ENCODE assay signal across 21 cellular contexts in genomic region chr19:5907216-5907615, GRCh38. TPM values are rescaled to one million over a fixed set of nuclear protein-coding genes. Genes with fewer than 3 reads are reported as not detected.
DNase-seq lines count a peak whose midpoint lies in the region; TF ChIP-seq lines count a peak whose summit lies in the region.
"Had no signal": no experiment of that assay in that cellular context is flagged by ENCODE, and none has a peak within 500 bp of the region (broad histone marks: within the 10 kb centered on the region; RNA-seq: fewer than 3 reads in every experiment).

No MANE protein-coding gene starts in this region.

- H3K27me3 Mint-ChIP-seq in CD4-positive, alpha-beta memory T cell: no peaks in the 10 kb centered on the region
- H3K27me3 Mint-ChIP-seq in activated naive CD4-positive, alpha-beta T cell treated with anti-CD3 and anti-CD28 coated beads, Interleukin-2, amount 10 ng/mL, durations not matched to agents 7 days and 5 days: no peaks in the 10 kb centered on the region
- H3K27me3 Mint-ChIP-seq in immature natural killer cell (ENCODE audit: low read depth in 3 of 3): peaks cover 10 to 19% (median 13%) of the 10 kb centered on the region in 3 donors
- H3K27me3 Mint-ChIP-seq: stimulated activated memory B cell treated with anti-CD40 and anti-IgM and Interleukin-4, amounts not matched to agents 10 μg/mL and 1 μg/mL and 100 μg/mL, for 72 hours had no signal

- H3K4me1 Mint-ChIP-seq in CD4-positive, alpha-beta memory T cell: peaks cover 10 to 41% (median 25%) of the 10 kb centered on the region in 4 donors
- H3K4me1 Mint-ChIP-seq in activated naive CD4-positive, alpha-beta T cell treated with anti-CD3 and anti-CD28 coated beads, Interleukin-2, amount 10 ng/mL, durations not matched to agents 7 days and 5 days: peaks cover 21% of the 10 kb centered on the region
- peaks cover 26 to 29% of the 10 kb centered on the region in 2 donors for H3K4me1 Mint-ChIP-seq in immature natural killer cell

- DNase-seq in CD4-positive, alpha-beta memory T cell: no peak
- no peak for DNase-seq in activated naive CD4-positive, alpha-beta T cell treated with anti-CD3 and anti-CD28 coated beads, Interleukin-2, amount 10 ng/mL, durations not matched to agents 7 days and 5 days
- DNase-seq in immature natural killer cell (no peak), EL (no peak), adrenal gland (no peak), DMS53 treated with DMSO at 0.1 percent for 48 hours (lab: John Stamatoyannopoulos, UW; ENCODE audit: unreplicated experiment) (no peak)
- no peak for DNase-seq in NK-92 treated with Interleukin-12 subunit alpha and Interleukin-12 subunit beta, amount 100 ng/mL, for 24 hours (lab: John Stamatoyannopoulos, UW)
- DNase-seq: activated CD8-positive, alpha-beta memory T cell treated with anti-CD3 and anti-CD28 coated beads, Interleukin-2, amount 50 U/mL, for 4 hours; H7; NCI-H2081; NCI-H510A treated with DMSO at 0.1 percent for 48 hours; posterior cingulate gyrus; Right ventricle myocardium superior had no signal

- WGBS in adrenal gland, 4 donors: 27 to 83% (median 59%) methylated on average over 1 to 5 of the region's 5 CpGs

- POLR2A ChIA-PET in CD4-positive, alpha-beta memory T cell (lab: Charles Lee; ENCODE audit: partially characterized antibody): no interaction called here

- H3K27me3 ChIP-seq in BLaER1 treated with 17β-estradiol and CSF1 and Interleukin-3, amounts not matched to agents 10 nM and 100 nM: no peaks in the 10 kb centered on the region
- H3K27me3 ChIP-seq in CD4-positive, alpha-beta memory T cell (ENCODE audit: insufficient read depth, low read length): no peaks in the 10 kb centered on the region
- H3K27me3 ChIP-seq in adrenal gland: no peaks in the 10 kb centered on the region
- H3K27me3 ChIP-seq: BLaER1 had no signal

- peak overlapping the region in 4 of 7 donors; percentile 27 to 69 (median 34) for H3K27ac Mint-ChIP-seq in CD4-positive, alpha-beta memory T cell
- peak overlapping the region; percentile 16 for H3K27ac Mint-ChIP-seq in activated naive CD4-positive, alpha-beta T cell treated with anti-CD3 and anti-CD28 coated beads, Interleukin-2, amount 10 ng/mL, durations not matched to agents 7 days and 5 days
- peak overlapping the region in 2 of 6 donors; percentile 42 to 62 for H3K27ac Mint-ChIP-seq in immature natural killer cell

- H3K4me1 ChIP-seq in BLaER1 treated with 17β-estradiol and CSF1 and Interleukin-3, amounts not matched to agents 10 nM and 100 nM: peaks cover 15 to 38% (median 29%) of the 10 kb centered on the region in 10 experiments
- peaks cover 27% of the 10 kb centered on the region for H3K4me1 ChIP-seq in CD4-positive, alpha-beta memory T cell (ENCODE audit: insufficient read depth, low read length)
- peaks cover 16 to 24% of the 10 kb centered on the region in 2 donors for H3K4me1 ChIP-seq in adrenal gland (replicated peaks in 1 of 2)

- intact Hi-C loops in CD4-positive, alpha-beta memory T cell (cut with micrococcal nuclease): loop anchor here (10.0 kb wide), 1 partner anchor 1628 kb away; the partner anchor contains the start of gene PNPLA6
- intact Hi-C loops in adrenal gland (cut with DNase I): no loop called here

- no peak for TF ChIP-seq POLR2A in adrenal gland (IDR thresholded peaks at IDR 0.05)

- H3K27ac ChIP-seq in BLaER1 treated with 17β-estradiol and CSF1 and Interleukin-3, amounts not matched to agents 10 nM and 100 nM: peak overlapping the region in 1 of 11 experiments; percentile 7; a peak in 1 of 22 replicates
- no peak overlapping the region for H3K27ac ChIP-seq in CD4-positive, alpha-beta memory T cell (ENCODE audit: low read depth, low read length)
- no peak overlapping the region for H3K27ac ChIP-seq in adrenal gland
- H3K27ac ChIP-seq: BLaER1, skin epidermis, VCaP had no signal

- H3K9me3 ChIP-seq in BLaER1 treated with 17β-estradiol and CSF1 and Interleukin-3, amounts not matched to agents 10 nM and 100 nM (replicated peaks in 1 of 11): no peaks in the 10 kb centered on the region
- no peaks in the 10 kb centered on the region for H3K9me3 ChIP-seq in CD4-positive, alpha-beta memory T cell (ENCODE audit: control insufficient read depth in 1 of 2, low read length in 2 of 2)
- H3K9me3 ChIP-seq in adrenal gland (replicated peaks in 1 of 3): no peaks in the 10 kb centered on the region
- H3K9me3 ChIP-seq: BLaER1 had no signal

- H3K36me3 Mint-ChIP-seq in CD4-positive, alpha-beta memory T cell: peaks cover 7 to 30% of the 10 kb centered on the region in 2 donors
- H3K36me3 Mint-ChIP-seq in activated naive CD4-positive, alpha-beta T cell treated with anti-CD3 and anti-CD28 coated beads, Interleukin-2, amount 10 ng/mL, durations not matched to agents 7 days and 5 days: peaks cover 10% of the 10 kb centered on the region
- H3K36me3 Mint-ChIP-seq in immature natural killer cell: peaks cover 0 to 3% (median 0%) of the 10 kb centered on the region in 3 donors

- CTCF ChIA-PET in CD4-positive, alpha-beta memory T cell (lab: Charles Lee; ENCODE audit: partially characterized antibody): interaction anchor here (1.4 kb wide), 1 partner anchor 54 kb away, joined by 3 read pairs; no protein-coding TSS in a partner anchor
- CTCF ChIA-PET in activated naive CD4-positive, alpha-beta T cell treated with anti-CD3 and anti-CD28 coated beads, Interleukin-2, amount 10 ng/mL, durations not matched to agents 7 days and 5 days (lab: Charles Lee): interaction anchor here (0.9 kb wide), 1 partner anchor 103 kb away, joined by 5 read pairs; the partner anchor contains the start of gene NRTN

- no peak for TF ChIP-seq CTCF in adrenal gland (IDR thresholded peaks at IDR 0.05)

- no peak overlapping the region for H3K4me3 ChIP-seq in BLaER1 treated with 17β-estradiol and CSF1 and Interleukin-3, amounts not matched to agents 10 nM and 100 nM
- no peak overlapping the region for H3K4me3 ChIP-seq in CD4-positive, alpha-beta memory T cell (ENCODE audit: low read length in 2 of 2)
- H3K4me3 ChIP-seq in adrenal gland: no peak overlapping the region
- H3K4me3 ChIP-seq: BLaER1, K562, skin epidermis had no signal

- peaks cover 5 to 37% (median 19%) of the 10 kb centered on the region in 11 experiments; a peak in 18 of 22 replicates for H3K36me3 ChIP-seq in BLaER1 treated with 17β-estradiol and CSF1 and Interleukin-3, amounts not matched to agents 10 nM and 100 nM
- peaks cover 6% of the 10 kb centered on the region for H3K36me3 ChIP-seq in CD4-positive, alpha-beta memory T cell (ENCODE audit: insufficient read depth, low read length)
- peaks cover 0 to 14% of the 10 kb centered on the region in 2 donors for H3K36me3 ChIP-seq in adrenal gland (replicated peaks in 1 of 2)

- peak overlapping the region in 4 of 8 donors; percentile 26 to 57 (median 46) for H3K4me3 Mint-ChIP-seq in CD4-positive, alpha-beta memory T cell
- H3K4me3 Mint-ChIP-seq in activated naive CD4-positive, alpha-beta T cell treated with anti-CD3 and anti-CD28 coated beads, Interleukin-2, amount 10 ng/mL, durations not matched to agents 7 days and 5 days: peak overlapping the region; percentile 43
- peak overlapping the region; percentile 13 to 57 (median 40) for H3K4me3 Mint-ChIP-seq in immature natural killer cell
- H3K4me3 Mint-ChIP-seq: stimulated activated memory B cell treated with anti-CD40 and anti-IgM and Interleukin-4, amounts not matched to agents 10 μg/mL and 1 μg/mL and 100 μg/mL, for 72 hours had no signal

- H4K20me1 ChIP-seq in BLaER1 treated with 17β-estradiol and CSF1 and Interleukin-3, amounts not matched to agents 10 nM and 100 nM: peaks cover 0 to 18% (median 7%) of the 10 kb centered on the region in 11 experiments; a peak in 16 of 22 replicates

- peak overlapping the region in 6 of 11 experiments; percentile 0 to 42 (median 26); a peak in 8 of 22 replicates for H3K4me2 ChIP-seq in BLaER1 treated with 17β-estradiol and CSF1 and Interleukin-3, amounts not matched to agents 10 nM and 100 nM
- H3K4me2 ChIP-seq: BLaER1 had no signal

- 0 out of 22 replicates have a peak overlapping the region, but pooled peaks of 2 of the 11 experiments have one; percentile 18 to 24 for H3K9ac ChIP-seq in BLaER1 treated with 17β-estradiol and CSF1 and Interleukin-3, amounts not matched to agents 10 nM and 100 nM
- H3K9ac ChIP-seq: BLaER1 had no signal

- H3K9me3 Mint-ChIP-seq in CD4-positive, alpha-beta memory T cell: peaks cover 0 to 4% (median 0%) of the 10 kb centered on the region in 8 donors
- H3K9me3 Mint-ChIP-seq in activated naive CD4-positive, alpha-beta T cell treated with anti-CD3 and anti-CD28 coated beads, Interleukin-2, amount 10 ng/mL, durations not matched to agents 7 days and 5 days: no peaks in the 10 kb centered on the region
- H3K9me3 Mint-ChIP-seq in immature natural killer cell: no peaks in the 10 kb centered on the region
- H3K9me3 Mint-ChIP-seq: stimulated activated memory B cell treated with anti-CD40 and anti-IgM and Interleukin-4, amounts not matched to agents 10 μg/mL and 1 μg/mL and 100 μg/mL, for 72 hours had no signal

RNA-seq across cellular contexts. Expression of gene VMAC, which starts 2.5 kb away (rescaled TPM):
- total RNA-seq in CD4-positive, alpha-beta memory T cell: 10 to 100 TPM; 36.6 to 37.5 TPM
- 1 to 10 TPM; 5.6 to 6.3 TPM for polyA plus RNA-seq in CD4-positive, alpha-beta memory T cell
- polyA plus RNA-seq in immature natural killer cell (1 to 10 TPM; 2.2 to 6.5 (median 5.2) TPM), adrenal gland (10 to 100 TPM in 1 of 3 donors, 1 to 10 TPM in 2; 3.5 to 15.6 (median 4.8) TPM)
- total RNA-seq in adrenal gland: 10 to 100 TPM in 3 of 8 donors, 1 to 10 TPM in 5; 5.0 to 14.4 (median 8.8) TPM

RNA-seq across cellular contexts. Expression of gene NDUFA11, which starts 3.6 kb away (rescaled TPM):
- 100 to 1,000 TPM; 139 to 153 TPM for total RNA-seq in CD4-positive, alpha-beta memory T cell
- polyA plus RNA-seq in CD4-positive, alpha-beta memory T cell: 100 to 1,000 TPM; 330 to 388 TPM
- 100 to 1,000 TPM; 329 to 666 (median 378) TPM for polyA plus RNA-seq in immature natural killer cell
- total RNA-seq in adrenal gland: 100 to 1,000 TPM; 288 to 842 (median 387) TPM
- 100 to 1,000 TPM; 300 to 856 (median 442) TPM for polyA plus RNA-seq in adrenal gland

RNA-seq across cellular contexts. Expression of gene CAPS, which starts 6.8 kb away (rescaled TPM):
- 10 to 100 TPM; 65.0 to 68.0 TPM for total RNA-seq in CD4-positive, alpha-beta memory T cell
- polyA plus RNA-seq in CD4-positive, alpha-beta memory T cell: 1 to 10 TPM; 1.7 to 4.3 TPM
- polyA plus RNA-seq in immature natural killer cell: 1 to 10 TPM in 2 of 3 donors, under 1 TPM in 1; 0.32 to 4.1 (median 2.2) TPM
- 100 to 1,000 TPM in 1 of 8 donors, 10 to 100 TPM in 6, 1 to 10 TPM in 1; 8.8 to 146 (median 19.2) TPM for total RNA-seq in adrenal gland
- 100 to 1,000 TPM in 1 of 3 donors, 10 to 100 TPM in 1, 1 to 10 TPM in 1; 7.1 to 104 (median 75.9) TPM for polyA plus RNA-seq in adrenal gland

RNA-seq across cellular contexts. Expression of gene FUT5, which starts 36.9 kb away (rescaled TPM):
- under 1 TPM in 1 of 2 experiments, not detected in 1; 0.17 TPM for total RNA-seq in CD4-positive, alpha-beta memory T cell
- not detected for polyA plus RNA-seq in CD4-positive, alpha-beta memory T cell
- polyA plus RNA-seq in immature natural killer cell (not detected), adrenal gland (not detected)
- not detected for total RNA-seq in adrenal gland
- total RNA-seq: epithelial cell of proximal tubule, H7, K562, mucosa of gallbladder, Right ventricle myocardium superior had no signal
- polyA plus RNA-seq: K562 had no signal

RNA-seq across cellular contexts. Expression of gene FUT3, which starts 56.0 kb away (rescaled TPM):
- under 1 TPM in 1 of 2 experiments, not detected in 1; 0.15 TPM for total RNA-seq in CD4-positive, alpha-beta memory T cell
- polyA plus RNA-seq in CD4-positive, alpha-beta memory T cell: not detected
- not detected for polyA plus RNA-seq in immature natural killer cell
- total RNA-seq in adrenal gland: under 1 TPM in 2 of 8 donors, not detected in 6; 0.14 to 0.15 TPM
- polyA plus RNA-seq in adrenal gland: under 1 TPM in 2 of 3 donors, not detected in 1; 0.16 to 0.20 TPM
- total RNA-seq: H7, Right ventricle myocardium superior had no signal
- polyA plus RNA-seq: K562 had no signal
